8 cellular contexts compared by ENCODE assay signal in genomic region chr2:174593574-174594203, GRCh38. TPM values are rescaled to one million over a fixed set of nuclear protein-coding genes. Genes with fewer than 3 reads are reported as not detected.
A peak's percentile ranks its signal among the peaks of the same experiment; 100 is the strongest.
DNase-seq lines count a peak whose midpoint lies in the region; ATAC-seq lines count a peak whose summit lies in the region.

No MANE protein-coding gene starts in this region.

- in situ Hi-C loops in G401 (cut with HindIII; ENCODE audit: low sequenced_read_pairs): no loop called here

- DNase-seq in NOMO-1 (lab: John Stamatoyannopoulos, UW; ENCODE audit: unreplicated experiment in 2 of 2) (peak; percentile 83 to 96), activated T-helper 1 cell treated with Interleukin-2 at 50 U/mL for 16 hours (ENCODE audit: low read depth) (peak; percentile 50), germinal center (ENCODE audit: low spot score) (peak; percentile 47), sciatic nerve (ENCODE audit: low spot score) (no peak), SK-N-DZ (ENCODE audit: low spot score) (no peak), G401 (ENCODE audit: low spot score) (no peak)

- ATAC-seq in GM18867 (IDR thresholded peaks at IDR 0.05; ENCODE audit: unreplicated experiment) (peak; percentile 78), HG02884 (IDR thresholded peaks at IDR 0.05; ENCODE audit: unreplicated experiment) (peak; percentile 59), sciatic nerve (peak; percentile 84)

- intact Hi-C loops in sciatic nerve (cut with DNase I): no loop called here

RNA-seq across cellular contexts. Expression of gene WIPF1, which starts 3.9 kb away (rescaled TPM):
- 107 TPM for total RNA-seq in sciatic nerve
- polyA plus RNA-seq in SK-N-DZ (2014; cell fraction: cytosol; rRNA removed): 9.1 and 11.0 TPM in 2 replicates
- 4.4 and 5.4 TPM in 2 replicates for polyA plus RNA-seq in SK-N-DZ (2014; cell fraction: nucleus; rRNA removed)
- not detected in 2 replicates for total RNA-seq in G401 (2014; rRNA removed; shearing (Covaris generic))

Comparison
In these comparisons a context has a peak if more than half of its experiments do, and no peak if none do; other contexts are left out.
1. DNase-seq: peak in NOMO-1 (2 of 2), activated T-helper 1 cell treated with Interleukin-2 at 50 U/mL for 16 hours (single experiment) and germinal center (single experiment); none in sciatic nerve (single experiment), SK-N-DZ (single experiment) and G401 (single experiment).
2. RNA of gene WIPF1, which starts 3.9 kb away (total RNA-seq): 107 TPM in sciatic nerve (single experiment); not detected in G401; every median in the first group is over 100 times any median in the second.
3. Peak in every context shown above with its lines, with median percentiles within 50 percentile points of each other: ATAC-seq.